ENCODE assay signal across 8 cellular contexts in genomic region chr19:1406818-1407661, GRCh38. TPM values are rescaled to one million over a fixed set of nuclear protein-coding genes. Genes with fewer than 3 reads are reported as not detected.
DNase-seq lines count a peak whose midpoint lies in the region; ATAC-seq and TF ChIP-seq lines count a peak whose summit lies in the region.

Gene DAZAP1 (plus strand): TSS chr19:1407586. CDS start chr19:1407774, 188 bp downstream.

- peaks cover 45% of the 10 kb centered on the region for H3K4me1 Mint-ChIP-seq in activated T-cell treated with anti-CD3 and anti-CD28 coated beads, Interleukin-2, amount 50 U/mL, for 4 hours (ENCODE audit: low read depth)

- peak within 1 kb of the TSS; percentile 96 for H3K4me3 Mint-ChIP-seq in activated T-cell treated with anti-CD3 and anti-CD28 coated beads, Interleukin-2, amount 50 U/mL, for 4 hours

- peak; percentile 99 for DNase-seq in DMS53 (lab: John Stamatoyannopoulos, UW)
- DNase-seq in KG1 (lab: John Stamatoyannopoulos, UW) = peak; percentile 92
- peak; percentile 99 for DNase-seq in activated T-cell treated with anti-CD3 and anti-CD28 coated beads, Interleukin-2, amount 50 U/mL, for 4 hours
- peak; percentile 96 to 100 for DNase-seq in stimulated activated CD8-positive, alpha-beta memory T cell treated with anti-CD3 and anti-CD28 coated beads, Interleukin-7, amount 100 ng/mL, for 4 hours (ENCODE audit: low read depth in 2 of 2)

- no peaks in the 10 kb centered on the region for H3K27me3 ChIP-seq in muscle layer of duodenum (ENCODE audit: low read depth, low read length)

- H3K9me3 Mint-ChIP-seq in activated T-cell treated with anti-CD3 and anti-CD28 coated beads, Interleukin-2, amount 50 U/mL, for 4 hours = no peaks in the 10 kb centered on the region

- peaks cover 10 to 35% of the 10 kb centered on the region in 2 donors for H3K4me1 ChIP-seq in muscle layer of duodenum (ENCODE audit: control insufficient read depth in 1 of 2, insufficient read depth in 2 of 2, low read length in 2 of 2)

- peaks cover 5% of the 10 kb centered on the region for H3K27me3 Mint-ChIP-seq in activated T-cell treated with anti-CD3 and anti-CD28 coated beads, Interleukin-2, amount 50 U/mL, for 4 hours (ENCODE audit: low read depth)

- H3K27ac ChIP-seq in muscle layer of duodenum (ENCODE audit: low read length) = peak within 1 kb of the TSS; percentile 86

- H3K36me3 ChIP-seq in muscle layer of duodenum (ENCODE audit: control insufficient read depth in 1 of 2, insufficient read depth in 2 of 2, low read length in 2 of 2) = no peaks in the 10 kb centered on the region

- ATAC-seq in GM21717 (IDR thresholded peaks at IDR 0.05; ENCODE audit: unreplicated experiment) = peak; percentile 48
- peak; percentile 77 to 78 for ATAC-seq in activated T-cell treated with anti-CD3 and anti-CD28 coated beads, Interleukin-2, amount 50 U/mL, for 4 hours
- ATAC-seq in esophagus mucosa = peak; percentile 86

- peak within 1 kb of the TSS; percentile 78 to 79 for H3K4me3 ChIP-seq in muscle layer of duodenum (ENCODE audit: low read depth in 1 of 2, low read length in 2 of 2)

- peaks cover 10% of the 10 kb centered on the region for H3K36me3 Mint-ChIP-seq in activated T-cell treated with anti-CD3 and anti-CD28 coated beads, Interleukin-2, amount 50 U/mL, for 4 hours (ENCODE audit: insufficient read depth)

- H3K9me3 ChIP-seq in muscle layer of duodenum (ENCODE audit: control insufficient read depth in 1 of 2, low read length in 2 of 2) = no peaks in the 10 kb centered on the region

TF ChIP-seq in PFSK-1, 5 proteins besides CTCF, POLR2A, EP300 and RAD21:
- TF ChIP-seq FOXP2 (optimal IDR thresholded peaks at IDR 0.05; ENCODE audit: borderline replicate concordance, extremely low read depth, extremely low read length, insufficient read depth) (peak; percentile 52), REST (IDR thresholded peaks at IDR 0.05; ENCODE audit: insufficient read depth in 1 of 2, low read depth in 2 of 2, low read length in 2 of 2) (no peak)

RNA-seq across cellular contexts. Expression of gene DAZAP1, which starts in this region (rescaled TPM):
- 189 TPM for polyA plus RNA-seq in PFSK-1 (2012; ENCODE audit: insufficient read length, low read depth)
- total RNA-seq in activated T-cell treated with anti-CD3 and anti-CD28 coated beads, Interleukin-2, amount 50 U/mL, for 4 hours = 100 to 1,000 TPM; 296 to 322 (median 303) TPM
- total RNA-seq in esophagus mucosa = 91.6 TPM

Comparison
In these comparisons a context has a peak if more than half of its experiments do, and no peak if none do; other contexts are left out.
1. Peak in every context shown above with its lines: DNase-seq, ATAC-seq, H3K4me3 ChIP-seq and H3K27ac ChIP-seq.